Comparison of ENCODE assay signal across 1 cellular context in the genomic region with DNA sequence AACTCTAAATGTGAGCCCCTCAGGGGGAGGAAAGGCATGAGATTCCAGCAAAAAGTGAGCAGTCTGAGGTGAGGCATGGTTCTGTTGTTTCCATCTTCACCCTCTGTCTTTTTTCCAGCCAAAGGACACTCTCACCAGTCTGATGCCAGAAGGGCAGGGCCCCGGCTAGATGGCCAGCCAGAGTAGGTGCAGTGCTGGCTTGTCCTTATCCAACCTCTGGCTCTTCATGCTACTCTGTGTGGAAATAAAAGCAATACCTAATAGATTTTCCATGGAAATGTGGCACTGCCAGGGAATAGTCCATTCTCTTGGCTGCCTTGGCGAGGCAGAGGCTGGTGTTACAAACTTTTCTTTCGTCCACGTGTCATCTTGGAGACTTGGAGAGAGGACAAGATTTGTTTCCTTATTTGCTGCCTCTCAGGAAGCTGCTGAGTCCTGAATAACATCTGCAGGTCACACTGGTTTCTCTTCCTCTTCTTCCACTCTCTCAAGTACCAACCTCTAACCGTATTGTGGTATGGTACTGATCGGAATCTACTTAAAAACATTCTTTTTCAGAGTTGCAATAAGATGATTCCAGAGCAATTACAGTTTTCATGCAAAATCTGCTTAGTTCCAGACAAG.
TF ChIP-seq lines count a peak whose summit lies in the region.

No MANE protein-coding gene starts in this region.

TF ChIP-seq in GM12878, 131 proteins besides CTCF, POLR2A, EP300 and RAD21:
- TF ChIP-seq IKZF1 (conservative IDR thresholded peaks at IDR 0.05) (peak; percentile 35; the same call in 1 of the 2 replicates), IKZF2 (IDR thresholded peaks at IDR 0.05) (peak; percentile 61 to 73), EED (IDR thresholded peaks at IDR 0.05; ENCODE audit: low read depth) (peak; percentile 49; the same call in 1 of the 2 replicates), KDM1A (IDR thresholded peaks at IDR 0.05; ENCODE audit: borderline replicate concordance) (no peak), MEF2B (IDR thresholded peaks at IDR 0.05; ENCODE audit: partially characterized antibody, poor library complexity, severe bottlenecking) (peak; percentile 22), SPI1 (IDR thresholded peaks at IDR 0.05; ENCODE audit: borderline replicate concordance, insufficient read depth, low read depth, low read length) (peak; percentile 93), DPF2 (IDR thresholded peaks at IDR 0.05) (peak; percentile 39; the same call in 1 of the 2 replicates), RUNX3 (IDR thresholded peaks at IDR 0.05; ENCODE audit: low read length) (peak; percentile 60), PML (IDR thresholded peaks at IDR 0.05; ENCODE audit: low read length) (0 out of 2 replicates have a peak, but pooled peaks have one; percentile 29)
- TF ChIP-seq, protein P1, sequence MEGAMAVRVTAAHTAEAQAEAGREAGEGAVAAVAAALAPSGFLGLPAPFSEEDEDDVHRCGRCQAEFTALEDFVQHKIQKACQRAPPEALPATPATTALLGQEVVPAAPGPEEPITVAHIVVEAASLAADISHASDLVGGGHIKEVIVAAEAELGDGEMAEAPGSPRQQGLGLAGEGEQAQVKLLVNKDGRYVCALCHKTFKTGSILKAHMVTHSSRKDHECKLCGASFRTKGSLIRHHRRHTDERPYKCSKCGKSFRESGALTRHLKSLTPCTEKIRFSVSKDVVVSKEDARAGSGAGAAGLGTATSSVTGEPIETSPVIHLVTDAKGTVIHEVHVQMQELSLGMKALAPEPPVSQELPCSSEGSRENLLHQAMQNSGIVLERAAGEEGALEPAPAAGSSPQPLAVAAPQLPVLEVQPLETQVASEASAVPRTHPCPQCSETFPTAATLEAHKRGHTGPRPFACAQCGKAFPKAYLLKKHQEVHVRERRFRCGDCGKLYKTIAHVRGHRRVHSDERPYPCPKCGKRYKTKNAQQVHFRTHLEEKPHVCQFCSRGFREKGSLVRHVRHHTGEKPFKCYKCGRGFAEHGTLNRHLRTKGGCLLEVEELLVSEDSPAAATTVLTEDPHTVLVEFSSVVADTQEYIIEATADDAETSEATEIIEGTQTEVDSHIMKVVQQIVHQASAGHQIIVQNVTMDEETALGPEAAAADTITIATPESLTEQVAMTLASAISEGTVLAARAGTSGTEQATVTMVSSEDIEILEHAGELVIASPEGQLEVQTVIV (IDR thresholded peaks at IDR 0.05; ENCODE audit: borderline replicate concordance, partially characterized antibody) = no peak
